19 cellular contexts compared by ENCODE assay signal in genomic region chr9:107621436-107621835, GRCh38.
"Had no signal": no experiment of that assay in that cellular context is flagged by ENCODE, and none has a peak within 500 bp of the region (broad histone marks: within the 10 kb centered on the region; RNA-seq: fewer than 3 reads in every experiment).

No MANE protein-coding gene starts in this region.

- H3K27ac ChIP-seq: brain microvascular endothelial cell had no signal

- DNase-seq: activated CD4-positive, alpha-beta T cell treated with anti-CD3 and anti-CD28 coated beads for 1 hour; activated CD4-positive, alpha-beta T cell treated with anti-CD3 and anti-CD28 coated beads for 48 hours; activated CD4-positive, alpha-beta T cell treated with anti-CD3 and anti-CD28 coated beads, Interleukin-2, amount 50 U/mL, for 1 hour; activated CD4-positive, alpha-beta T cell treated with anti-CD3 and anti-CD28 coated beads, Interleukin-2, amount 50 U/mL, for 48 hours; activated CD8-positive, alpha-beta memory T cell treated with anti-CD3 and anti-CD28 coated beads for 24 hours; activated CD8-positive, alpha-beta T cell treated with anti-CD3 and anti-CD28 coated beads for 36 hours; activated effector memory CD4-positive, alpha-beta T cell treated with Interleukin-2 at 50 U/mL for 16 hours; activated gamma-delta T cell treated with Interleukin-2 at 50 U/mL for 16 hours; activated naive CD4-positive, alpha-beta T cell treated with anti-CD3 and anti-CD28 coated beads, Interleukin-2, amount 50 U/mL, for 16 hours; activated naive CD4-positive, alpha-beta T cell treated with Interleukin-2 at 50 U/mL for 16 hours; activated T-cell treated with anti-CD3 and anti-CD28 coated beads, Interleukin-2, amount 50 U/mL, for 4 hours; amniotic stem cell; brain microvascular endothelial cell; effector CD8-positive, alpha-beta T cell; endodermal cell; T-helper 2 cell had no signal

- H3K27me3 ChIP-seq: brain microvascular endothelial cell had no signal

- H3K36me3 ChIP-seq: brain microvascular endothelial cell had no signal

- ATAC-seq: activated CD8-positive, alpha-beta T cell treated with anti-CD3 and anti-CD28 coated beads for 36 hours; activated T-cell treated with anti-CD3 and anti-CD28 coated beads, Interleukin-2, amount 50 U/mL, for 4 hours; activated T-helper 17 cell treated with anti-CD3 and anti-CD28 coated beads, Interleukin-2, amount 50 U/mL, for 72 hours; esophagus mucosa; WTC11 had no signal
